Comparison of ENCODE assay signal across 19 cellular contexts in the genomic region with DNA sequence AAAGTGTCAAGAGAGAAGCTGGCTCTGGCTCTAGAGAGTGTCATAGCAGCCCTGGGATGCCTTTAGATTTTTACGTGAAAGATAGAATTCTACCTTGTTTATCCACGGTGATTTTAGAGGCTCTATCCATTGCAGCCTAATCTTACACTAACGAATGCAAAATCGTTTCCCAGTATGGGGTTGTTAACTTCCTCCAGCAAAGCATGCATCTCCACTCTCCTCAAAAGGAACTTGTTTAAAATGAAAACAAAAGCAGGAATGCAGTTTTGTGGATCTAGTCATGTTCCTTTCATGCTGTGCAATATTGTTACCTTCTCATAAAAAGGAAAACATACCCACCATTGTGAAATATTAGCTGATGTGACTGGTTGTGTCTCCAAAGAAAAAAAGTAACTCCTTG.
"Had no signal": no experiment of that assay in that cellular context is flagged by ENCODE, and none has a peak within 500 bp of the region (broad histone marks: within the 10 kb centered on the region; RNA-seq: fewer than 3 reads in every experiment).

No MANE protein-coding gene starts in this region.

- H3K27ac ChIP-seq: brain microvascular endothelial cell, cardiac muscle cell, PC-9 had no signal

- H2AFZ ChIP-seq: PC-9 had no signal

- H3K27me3 ChIP-seq: cardiac muscle cell had no signal

- H3K4me3 ChIP-seq: cardiac muscle cell, PC-9 had no signal

- ATAC-seq: activated T-cell treated with anti-CD3 and anti-CD28 coated beads, Interleukin-2, amount 50 U/mL, for 4 hours had no signal

- H3K4me2 ChIP-seq: PC-9 had no signal

- FAIRE-seq: astrocyte had no signal

- DNase-seq: activated CD4-positive, alpha-beta T cell treated with anti-CD3 and anti-CD28 coated beads for 48 hours; activated CD4-positive, alpha-beta T cell treated with anti-CD3 and anti-CD28 coated beads, Interleukin-2, amount 50 U/mL, for 48 hours; activated CD4-positive, CD25-positive, alpha-beta regulatory T cell treated with anti-CD3 and anti-CD28 coated beads, Interleukin-2, amount 50 U/mL, for 72 hours; activated CD8-positive, alpha-beta memory T cell treated with anti-CD3 and anti-CD28 coated beads for 24 hours; activated gamma-delta T cell; activated naive CD4-positive, alpha-beta T cell treated with anti-CD3 and anti-CD28 coated beads for 36 hours; activated T-cell treated with anti-CD3 and anti-CD28 coated beads, Interleukin-2, amount 50 U/mL, for 4 hours; amygdala; brain microvascular endothelial cell; KG1; NCI-H1048; NCI-H146; NCI-H1930; NCI-H510A treated with DMSO at 0.1 percent for 48 hours; NCI-H69; PC-9; SHP77 treated with DMSO at 0.1 percent for 48 hours had no signal

- H3K36me3 ChIP-seq: brain microvascular endothelial cell, cardiac muscle cell had no signal
